8 cellular contexts compared by ENCODE assay signal in genomic region chr7:100705753-100706671, GRCh38. TPM values are rescaled to one million over a fixed set of nuclear protein-coding genes. Genes with fewer than 3 reads are reported as not detected.
DNase-seq lines count a peak whose midpoint lies in the region; ATAC-seq, FAIRE-seq and TF ChIP-seq lines count a peak whose summit lies in the region.

Gene POP7, plus strand, starts transcription at chr7:100706121. Its CDS starts 710 bp downstream, at chr7:100706831.

- peak within 1 kb of the TSS; percentile 70 to 88 (median 75) for H3K4me3 ChIP-seq in esophagus muscularis mucosa

- peaks cover 24% of the 10 kb centered on the region; the same call in 1 of the 2 replicates for H3K36me3 ChIP-seq in KOPT-K1 (ENCODE audit: insufficient read depth, low read length)
- peaks cover 0 to 9% (median 9%) of the 10 kb centered on the region in 4 donors for H3K36me3 ChIP-seq in esophagus muscularis mucosa

- H3K9me3 ChIP-seq in KOPT-K1 (ENCODE audit: insufficient read depth, low read length, poor library complexity, severe bottlenecking), result no peaks in the 10 kb centered on the region
- no peaks in the 10 kb centered on the region for H3K9me3 ChIP-seq in esophagus muscularis mucosa

- H3K27ac Mint-ChIP-seq in activated T-cell treated with anti-CD3 and anti-CD28 coated beads, Interleukin-2, amount 50 U/mL, for 72 hours, result peak within 1 kb of the TSS; percentile 98

- no peaks in the 10 kb centered on the region for H3K27me3 ChIP-seq in esophagus muscularis mucosa

- peaks cover 2 to 5% of the 10 kb centered on the region in 2 donors for H3K36me3 Mint-ChIP-seq in activated T-cell treated with anti-CD3 and anti-CD28 coated beads, Interleukin-2, amount 50 U/mL, for 72 hours (ENCODE audit: insufficient read depth in 2 of 2)

- H3K4me1 ChIP-seq in esophagus muscularis mucosa, result peaks cover 16 to 26% (median 23%) of the 10 kb centered on the region in 4 donors

- H3K4me1 Mint-ChIP-seq in activated T-cell treated with anti-CD3 and anti-CD28 coated beads, Interleukin-2, amount 50 U/mL, for 72 hours (ENCODE audit: low read depth), result peaks cover 16% of the 10 kb centered on the region

- TF ChIP-seq POLR2A in esophagus muscularis mucosa (IDR thresholded peaks at IDR 0.05; ENCODE audit: low read depth), result peak; percentile 10

- DNase-seq in DMS79 (lab: John Stamatoyannopoulos, UW) (peak; percentile 96), RCC 7860 (ENCODE audit: low spot score) (peak; percentile 95), esophagus muscularis mucosa (ENCODE audit: extremely low spot score) (peak; percentile 99), myocyte (ENCODE audit: low read depth) (peak; percentile 99)
- DNase-seq in activated T-cell treated with anti-CD3 and anti-CD28 coated beads, Interleukin-2, amount 50 U/mL, for 72 hours, result peak; percentile 99 to 100
- DNase-seq in stimulated activated CD8-positive, alpha-beta memory T cell treated with anti-CD3 and anti-CD28 coated beads, Interleukin-7, amount 100 ng/mL, for 48 hours (ENCODE audit: extremely low read depth in 1 of 2, low read depth in 1 of 2), result peak; percentile 98 to 99

- no peaks in the 10 kb centered on the region for H3K27me3 Mint-ChIP-seq in activated T-cell treated with anti-CD3 and anti-CD28 coated beads, Interleukin-2, amount 50 U/mL, for 72 hours (ENCODE audit: low read depth)

- peak within 1 kb of the TSS; percentile 92 for H3K27ac ChIP-seq in KOPT-K1 (ENCODE audit: low read depth, low read length, poor library complexity, severe bottlenecking)
- H3K27ac ChIP-seq in esophagus muscularis mucosa (replicated peaks in 1 of 4), result peak within 1 kb of the TSS; percentile 86 to 96 (median 92)

- H3K9me3 Mint-ChIP-seq in activated T-cell treated with anti-CD3 and anti-CD28 coated beads, Interleukin-2, amount 50 U/mL, for 72 hours, result no peaks in the 10 kb centered on the region

- TF ChIP-seq EP300 in esophagus muscularis mucosa (IDR thresholded peaks at IDR 0.05), result no peak

- peak; percentile 85 for FAIRE-seq in RCC 7860 (lab: Jason Lieb, UNC)

- H3K4me3 Mint-ChIP-seq in activated T-cell treated with anti-CD3 and anti-CD28 coated beads, Interleukin-2, amount 50 U/mL, for 72 hours, result peak within 1 kb of the TSS; percentile 97 to 99

- no peak for TF ChIP-seq CTCF in esophagus muscularis mucosa (IDR thresholded peaks at IDR 0.05)

- intact Hi-C loops in esophagus muscularis mucosa (cut with DNase I), result loop anchor here (5.0 to 10.0 kb wide), 2 partner anchors 146 to 179 kb away; partner anchors contain the start of genes SLC12A9 and UFSP1

- WGBS in esophagus muscularis mucosa, result under 1% methylated on average over 49 of the region's 86 CpGs

- peak; percentile 87 for ATAC-seq in GM21786 (IDR thresholded peaks at IDR 0.05; ENCODE audit: unreplicated experiment)
- peak; percentile 97 to 98 for ATAC-seq in activated T-cell treated with anti-CD3 and anti-CD28 coated beads, Interleukin-2, amount 50 U/mL, for 72 hours (replicated peaks in 1 of 2)

RNA-seq across cellular contexts. Expression of gene POP7, which starts in this region (rescaled TPM):
- total RNA-seq in activated T-cell treated with anti-CD3 and anti-CD28 coated beads, Interleukin-2, amount 50 U/mL, for 72 hours, result 10 to 100 TPM; 33.3 to 40.9 TPM
- total RNA-seq in esophagus muscularis mucosa, result 10 to 100 TPM; 27.0 to 51.3 (median 43.7) TPM
- 36.2 and 46.9 TPM in 2 replicates for total RNA-seq in myocyte
- polyA plus RNA-seq in myocyte (2012), result 53.5 TPM

Comparison
In these comparisons a context has a peak if more than half of its experiments do, and no peak if none do; other contexts are left out.
1. Peak in every context shown above with its lines: DNase-seq, ATAC-seq, H3K4me3 ChIP-seq and H3K27ac ChIP-seq.